ENCODE assay signal across 9 cellular contexts in genomic region chr2:27320958-27321543, GRCh38. TPM values are rescaled to one million over a fixed set of nuclear protein-coding genes. Genes with fewer than 3 reads are reported as not detected.
A peak's percentile ranks its signal among the peaks of the same experiment; 100 is the strongest.
DNase-seq lines count a peak whose midpoint lies in the region; ATAC-seq and TF ChIP-seq lines count a peak whose summit lies in the region.
"Had no signal": no experiment of that assay in that cellular context is flagged by ENCODE, and none has a peak within 500 bp of the region (broad histone marks: within the 10 kb centered on the region; RNA-seq: fewer than 3 reads in every experiment).

No MANE protein-coding gene starts in this region.

- H3K27ac ChIP-seq in HUES64 (ENCODE audit: low read depth, low read length) (no peak overlapping the region), hepatocyte (peak overlapping the region; percentile 99), testis (no peak overlapping the region)

- no peaks in the 10 kb centered on the region for H3K27me3 ChIP-seq in HUES64 (ENCODE audit: insufficient read depth, low read length)
- no peaks in the 10 kb centered on the region for H3K27me3 ChIP-seq in adipocyte (replicated peaks; ENCODE audit: control insufficient read depth, insufficient read depth, low read length)
- no peaks in the 10 kb centered on the region for H3K27me3 ChIP-seq in hepatocyte
- no peaks in the 10 kb centered on the region for H3K27me3 ChIP-seq in testis

- H3K4me1 ChIP-seq in HUES64 (ENCODE audit: insufficient read depth, low read length) = peaks cover 13% of the 10 kb centered on the region; the same call in 1 of the 2 replicates
- peaks cover 36% of the 10 kb centered on the region for H3K4me1 ChIP-seq in adipocyte (ENCODE audit: control insufficient read depth, insufficient read depth, low read length)
- peaks cover 21% of the 10 kb centered on the region for H3K4me1 ChIP-seq in hepatocyte (ENCODE audit: insufficient read depth)
- H3K4me1 ChIP-seq in testis = peaks cover 16% of the 10 kb centered on the region

- no peaks in the 10 kb centered on the region for H3K9me3 ChIP-seq in HUES64 (ENCODE audit: insufficient read depth, low read depth, low read length)
- H3K9me3 ChIP-seq in adipocyte (ENCODE audit: control insufficient read depth, low read length) = no peaks in the 10 kb centered on the region
- no peaks in the 10 kb centered on the region for H3K9me3 ChIP-seq in hepatocyte (ENCODE audit: low read depth)
- H3K9me3 ChIP-seq in testis = no peaks in the 10 kb centered on the region

- H3K4me2 ChIP-seq in hepatocyte = peak overlapping the region; percentile 94

- peaks cover 8% of the 10 kb centered on the region for H3K79me2 ChIP-seq in hepatocyte

- 0 out of 2 replicates have a peak overlapping the region, but pooled peaks have one; percentile 32 for H3K9ac ChIP-seq in HUES64 (ENCODE audit: low read depth, low read length)
- H3K9ac ChIP-seq in adipocyte (ENCODE audit: low read length) = peak overlapping the region; percentile 35

- H3K36me3 ChIP-seq in HUES64 (ENCODE audit: insufficient read depth, low read length) = peaks cover 7% of the 10 kb centered on the region
- peaks cover 16% of the 10 kb centered on the region for H3K36me3 ChIP-seq in adipocyte (ENCODE audit: control insufficient read depth, insufficient read depth, low read length, severe bottlenecking)
- H3K36me3 ChIP-seq in hepatocyte (replicated peaks; ENCODE audit: insufficient read depth, low read depth) = no peaks in the 10 kb centered on the region
- H3K36me3 ChIP-seq in testis (ENCODE audit: low read depth, missing control alignments) = no peaks in the 10 kb centered on the region

- ATAC-seq in GM21723 (IDR thresholded peaks at IDR 0.05; ENCODE audit: unreplicated experiment) (no peak), HG03039 (IDR thresholded peaks at IDR 0.05; ENCODE audit: unreplicated experiment) (no peak)

- H2AFZ ChIP-seq in hepatocyte = no peak overlapping the region

- peak overlapping the region; percentile 85; the same call in 1 of the 2 replicates for H3K4me3 ChIP-seq in HUES64 (ENCODE audit: low read length)
- peak overlapping the region; percentile 94 for H3K4me3 ChIP-seq in adipocyte (ENCODE audit: low read length)
- H3K4me3 ChIP-seq in hepatocyte = no peak overlapping the region
- H3K4me3 ChIP-seq in testis = no peak overlapping the region

- peak; percentile 47 for TF ChIP-seq CTCF in hepatocyte (IDR thresholded peaks at IDR 0.05; ENCODE audit: poor library complexity)
- peak; percentile 18 to 26 (median 20) for TF ChIP-seq CTCF in testis (IDR thresholded peaks at IDR 0.05)

- no peaks in the 10 kb centered on the region for H4K20me1 ChIP-seq in hepatocyte (ENCODE audit: insufficient read depth, poor library complexity, severe bottlenecking)

- DNase-seq in COLO668 (lab: John Stamatoyannopoulos, UW; ENCODE audit: unreplicated experiment) (peak; percentile 83), adipocyte (ENCODE audit: low read depth) (peak; percentile 92), hepatocyte (ENCODE audit: low spot score) (peak; percentile 94), testis (peak; percentile 67), midbrain (lab: John Stamatoyannopoulos, UW) (no peak)

- TF ChIP-seq POLR2A in testis (IDR thresholded peaks at IDR 0.05) = no peak

- WGBS in HUES64 = 62% methylated on average over 8 of the region's 8 CpGs
- WGBS in hepatocyte (ENCODE audit: low lambda C conversion rate, missing lambda C conversion rate) = 37% methylated on average over 8 of the region's 8 CpGs
- 59 to 76% methylated on average over 8 of the region's 8 CpGs for WGBS in testis, 2 donors

- H3K9me2 ChIP-seq in hepatocyte (replicated peaks; ENCODE audit: insufficient read depth) = no peaks in the 10 kb centered on the region

- intact Hi-C loops in testis (cut with DNase I; ENCODE audit: low total_unique reads) = no loop called here

RNA-seq across cellular contexts. Expression of gene MPV17, which starts 1.8 kb away (rescaled TPM):
- 47.6 TPM for polyA plus RNA-seq in HUES64 (2013, experiment 1 of 2)
- 61.4 TPM for polyA plus RNA-seq in HUES64 (2013, experiment 2 of 2)
- 71.4 and 96.8 TPM in 2 replicates for total RNA-seq in hepatocyte
- 111 and 131 TPM in 2 replicates for polyA plus RNA-seq in hepatocyte
- total RNA-seq in testis = 10 to 100 TPM; 71.2 to 72.3 TPM
- polyA plus RNA-seq in testis (ENCODE audit: insufficient read depth, low read depth, low replicate concordance) = 59.5 TPM

RNA-seq across cellular contexts. Expression of gene UCN, which starts 12.8 kb away (rescaled TPM):
- not detected for polyA plus RNA-seq in HUES64 (2013, experiment 1 of 2)
- 0.57 TPM for polyA plus RNA-seq in HUES64 (2013, experiment 2 of 2)
- total RNA-seq in hepatocyte (1.4 and 2.9 TPM in 2 replicates), testis (10 to 100 TPM; 16.2 to 18.8 TPM)
- polyA plus RNA-seq in hepatocyte (1.0 and 2.6 TPM in 2 replicates), testis (ENCODE audit: insufficient read depth, low read depth, low replicate concordance) (0.75 TPM)

RNA-seq across cellular contexts. Expression of gene GTF3C2, which starts 35.5 kb away (rescaled TPM):
- 99.3 TPM for polyA plus RNA-seq in HUES64 (2013, experiment 1 of 2)
- 90.5 TPM for polyA plus RNA-seq in HUES64 (2013, experiment 2 of 2)
- total RNA-seq in hepatocyte = 51.3 and 53.3 TPM in 2 replicates
- polyA plus RNA-seq in hepatocyte = 46.8 and 58.0 TPM in 2 replicates
- 10 to 100 TPM; 72.6 to 91.3 TPM for total RNA-seq in testis
- 55.1 TPM for polyA plus RNA-seq in testis (ENCODE audit: insufficient read depth, low read depth, low replicate concordance)

RNA-seq across cellular contexts. Expression of gene TRIM54, which starts 38.8 kb away (rescaled TPM):
- 1.3 TPM for polyA plus RNA-seq in HUES64 (2013, experiment 1 of 2)
- polyA plus RNA-seq in HUES64 (2013, experiment 2 of 2) = 0.95 TPM
- total RNA-seq in hepatocyte = not detected in 2 replicates
- not detected in 2 replicates for polyA plus RNA-seq in hepatocyte
- 10 to 100 TPM; 38.5 to 46.8 TPM for total RNA-seq in testis
- 28.3 TPM for polyA plus RNA-seq in testis (ENCODE audit: insufficient read depth, low read depth, low replicate concordance)
- polyA plus RNA-seq: neural cell had no signal

RNA-seq across cellular contexts. Expression of gene DNAJC5G, which starts 45.8 kb away (rescaled TPM):
- polyA plus RNA-seq in HUES64 (2013, experiment 1 of 2) = 0.20 TPM
- polyA plus RNA-seq in HUES64 (2013, experiment 2 of 2) = not detected
- total RNA-seq in hepatocyte (not detected in 2 replicates), testis (10 to 100 TPM; 37.4 to 57.9 TPM)
- polyA plus RNA-seq in hepatocyte (not detected in 2 replicates), testis (ENCODE audit: insufficient read depth, low read depth, low replicate concordance) (65.0 TPM)
- polyA plus RNA-seq: neural cell had no signal

Comparison
In these comparisons a context has a peak if more than half of its experiments do, and no peak if none do; other contexts are left out.
1. H3K4me3 ChIP-seq: peak in HUES64 (single experiment) and adipocyte (single experiment); none in hepatocyte (single experiment) and testis (0 of 2).